14 cellular contexts compared by ENCODE assay signal in genomic region chr14:99850705-99851104, GRCh38. TPM values are rescaled to one million over a fixed set of nuclear protein-coding genes. Genes with fewer than 3 reads are reported as not detected.
"Had no signal": no experiment of that assay in that cellular context is flagged by ENCODE, and none has a peak within 500 bp of the region (broad histone marks: within the 10 kb centered on the region; RNA-seq: fewer than 3 reads in every experiment).

No MANE protein-coding gene starts in this region.

- H3K27me3 ChIP-seq: dorsolateral prefrontal cortex, heart left ventricle, right atrium auricular region, tibial artery had no signal

- H3K9me3 ChIP-seq: neutrophil had no signal

- H3K36me3 ChIP-seq: neutrophil, tibial artery had no signal

- H3K4me3 ChIP-seq: dorsolateral prefrontal cortex, heart left ventricle, mucosa of descending colon, right atrium auricular region, tibial artery had no signal

- DNase-seq: cortex of kidney; dorsolateral prefrontal cortex; effector CD8-positive, alpha-beta T cell; heart left ventricle; hippocampal formation; left colon; mammary epithelial cell; naive thymus-derived CD8-positive, alpha-beta T cell; small intestine; stimulated activated CD4-positive, alpha-beta T cell treated with anti-CD3 and anti-CD28 coated beads, Interleukin-12 subunit alpha, Interleukin-12 subunit beta, amount 100 ng/mL, for 4 hours; tibial artery had no signal

- H3K27ac ChIP-seq: heart left ventricle, neutrophil, right atrium auricular region, tibial artery had no signal

RNA-seq across cellular contexts. Expression of gene EML1, which starts 57.5 kb away (rescaled TPM):
- total RNA-seq: naive thymus-derived CD8-positive, alpha-beta T cell had no signal
